ENCODE assay signal across 9 cellular contexts in the genomic region with DNA sequence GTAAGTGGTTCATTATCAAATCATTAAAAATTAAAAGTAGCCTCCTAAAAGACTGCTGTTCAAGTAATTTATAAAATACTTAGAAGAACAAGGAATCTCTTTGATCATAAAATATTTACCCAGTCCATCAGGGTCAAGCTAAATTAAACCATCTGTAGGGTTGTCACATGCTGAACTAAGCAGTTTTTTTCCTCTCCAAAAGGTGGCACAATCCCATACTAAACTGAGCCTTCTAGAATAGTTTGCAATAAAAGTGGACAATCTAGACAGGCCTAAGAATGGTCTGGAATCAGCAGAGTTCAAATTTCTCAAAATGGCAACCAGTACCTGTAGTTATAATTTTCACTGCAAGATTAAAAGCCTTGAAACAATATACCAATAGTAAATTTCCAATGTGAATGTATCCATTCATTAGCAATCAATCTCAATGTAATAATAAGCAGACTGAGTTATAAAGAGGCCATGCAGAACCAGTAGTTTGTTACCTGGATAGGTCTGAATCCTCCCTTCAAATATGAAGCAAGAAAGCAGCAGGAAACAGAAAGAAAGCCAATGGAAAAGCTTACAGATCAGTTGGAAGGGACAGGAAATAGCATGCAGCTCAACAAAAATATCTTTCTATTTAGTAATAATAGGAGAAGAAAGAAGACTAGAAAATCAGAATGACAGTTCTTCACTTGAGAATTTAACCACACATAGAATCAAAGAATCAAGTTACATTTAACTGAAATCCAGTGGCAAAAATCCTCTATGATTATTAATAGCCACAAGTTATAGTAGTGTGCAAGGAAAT.
DNase-seq lines count a peak whose midpoint lies in the region; ATAC-seq and TF ChIP-seq lines count a peak whose summit lies in the region.
"Had no signal": no experiment of that assay in that cellular context is flagged by ENCODE, and none has a peak within 500 bp of the region (broad histone marks: within the 10 kb centered on the region; RNA-seq: fewer than 3 reads in every experiment).

No MANE protein-coding gene starts in this region.

- no peak overlapping the region for H3K9ac ChIP-seq in IMR-90 (ENCODE audit: low read depth, low read length)

- H2BK120ac ChIP-seq in IMR-90 (ENCODE audit: low read depth, low read length), result peak overlapping the region; percentile 6; the same call in 1 of the 2 replicates

- peak; percentile 50 for TF ChIP-seq CTCF in BE2C (IDR thresholded peaks at IDR 0.05; ENCODE audit: low read depth, low read length)
- peak; percentile 32 for TF ChIP-seq CTCF in IMR-90 (conservative IDR thresholded peaks at IDR 0.05; ENCODE audit: low read depth, low read length)
- TF ChIP-seq CTCF in cardiac fibroblast (IDR thresholded peaks at IDR 0.05; ENCODE audit: low read depth, low read length), result peak; percentile 31
- no peak for TF ChIP-seq CTCF in omental fat pad (IDR thresholded peaks at IDR 0.05)

- H3K4me3 ChIP-seq in BE2C (ENCODE audit: low read depth, low read length) (no peak overlapping the region), IMR-90 (ENCODE audit: insufficient read depth, low read depth, low read length) (no peak overlapping the region), cardiac fibroblast (replicated peaks in 1 of 2; ENCODE audit: low read depth in 2 of 2, low read length in 2 of 2) (no peak overlapping the region), H7 (ENCODE audit: insufficient read depth, low read depth, low read length) (no peak overlapping the region)
- H3K4me3 ChIP-seq in naive thymus-derived CD4-positive, alpha-beta T cell (ENCODE audit: low read length), result no peak overlapping the region
- H3K4me3 ChIP-seq: SJSA1 had no signal

- H3K4me1 Mint-ChIP-seq in naive thymus-derived CD4-positive, alpha-beta T cell, result peaks cover 0 to 4% (median 0%) of the 10 kb centered on the region in 7 donors

- dilution Hi-C loops in IMR-90 (cut with HindIII; ENCODE audit: low sequenced_read_pairs, unreplicated experiment), result no loop called here

- no peaks in the 10 kb centered on the region for H3K36me3 ChIP-seq in BE2C
- H3K36me3 ChIP-seq in IMR-90 (ENCODE audit: control insufficient read depth, insufficient read depth, low read length), result no peaks in the 10 kb centered on the region
- H3K36me3 ChIP-seq in naive thymus-derived CD4-positive, alpha-beta T cell (ENCODE audit: control insufficient read depth in 2 of 3, insufficient read depth in 3 of 3, low read length in 3 of 3), result peaks cover 0 to 3% (median 0%) of the 10 kb centered on the region in 3 experiments
- H3K36me3 ChIP-seq in H7 (replicated peaks; ENCODE audit: control insufficient read depth, insufficient read depth, low read length), result no peaks in the 10 kb centered on the region
- H3K36me3 ChIP-seq: SJSA1 had no signal

- CTCF ChIA-PET in IMR-90 (lab: Yijun Ruan, JAX), result interaction anchor here (1.6 kb wide), 1 partner anchor 213 kb away, joined by 3 read pairs; no protein-coding TSS in a partner anchor
- CTCF ChIA-PET in naive thymus-derived CD4-positive, alpha-beta T cell (lab: Charles Lee), result interaction anchor here (0.8 to 1.3 kb wide), 2 partner anchors 18 to 219 kb away, joined by 4 to 5 read pairs; no protein-coding TSS in a partner anchor

- POLR2A ChIA-PET in IMR-90 (lab: Charles Lee; ENCODE audit: unreplicated experiment), result no interaction called here
- POLR2A ChIA-PET in naive thymus-derived CD4-positive, alpha-beta T cell (lab: Charles Lee), result no interaction called here

- H4K20me1 ChIP-seq in IMR-90 (ENCODE audit: insufficient read depth, low read length), result peaks cover 20% of the 10 kb centered on the region; the same call in 1 of the 2 replicates

- in situ Hi-C loops in IMR-90 (cut with MboI; ENCODE audit: low sequenced_read_pairs), result loop anchor here (10.0 kb wide), 1 partner anchor 213 kb away; no protein-coding TSS in a partner anchor

- no peak overlapping the region for H3K4ac ChIP-seq in IMR-90 (ENCODE audit: low read depth, low read length)

- H3K14ac ChIP-seq in IMR-90 (replicated peaks; ENCODE audit: low read depth, low read length), result peak overlapping the region; percentile 43; the same call in 1 of the 2 replicates

- H2AFZ ChIP-seq in IMR-90 (replicated peaks; ENCODE audit: low read length, poor library complexity), result no peak overlapping the region

- H3K4me2 ChIP-seq in IMR-90 (ENCODE audit: low read depth, low read length), result no peak overlapping the region; the same call in 1 of the 2 replicates

- no peak for TF ChIP-seq RAD21 in IMR-90 (IDR thresholded peaks at IDR 0.05; ENCODE audit: low read length)

- H4K5ac ChIP-seq in IMR-90 (ENCODE audit: low read depth, low read length), result no peak overlapping the region

- TF ChIP-seq POLR2A in IMR-90 (IDR thresholded peaks at IDR 0.05; ENCODE audit: low read depth, low read length), result no peak

- no peak for DNase-seq in BE2C
- peak; percentile 26 for DNase-seq in IMR-90
- DNase-seq in cardiac fibroblast (ENCODE audit: low read depth in 2 of 2), result peak; percentile 55 to 61
- DNase-seq in lung microvascular endothelial cell (ENCODE audit: low read depth in 2 of 2), result peak; percentile 40 to 58
- no peak for DNase-seq in NCI-H1694 treated with DMSO at 0.1 percent for 48 hours (lab: John Stamatoyannopoulos, UW)
- DNase-seq in naive thymus-derived CD4-positive, alpha-beta T cell, result no peak
- DNase-seq in H7, result no peak
- no peak for DNase-seq in omental fat pad (ENCODE audit: low spot score)

- peaks cover 2% of the 10 kb centered on the region; the same call in 1 of the 2 replicates for H3K4me1 ChIP-seq in BE2C
- H3K4me1 ChIP-seq in IMR-90 (ENCODE audit: control insufficient read depth, insufficient read depth, low read length), result peaks cover 8% of the 10 kb centered on the region
- no peaks in the 10 kb centered on the region for H3K4me1 ChIP-seq in naive thymus-derived CD4-positive, alpha-beta T cell (ENCODE audit: control insufficient read depth in 2 of 2, insufficient read depth in 2 of 2, low read length in 2 of 2)

- H2BK5ac ChIP-seq in IMR-90 (ENCODE audit: low read depth, low read length, poor library complexity, severe bottlenecking), result peak overlapping the region; percentile 29

- H3K56ac ChIP-seq in IMR-90 (ENCODE audit: extremely low read depth, insufficient read depth, low read length), result no peak overlapping the region

- H3K18ac ChIP-seq in IMR-90 (ENCODE audit: low read depth, low read length), result no peak overlapping the region

- peaks cover 11 to 51% of the 10 kb centered on the region in 2 experiments for H3K79me1 ChIP-seq in IMR-90 (ENCODE audit: low read depth in 1 of 2, low read length in 2 of 2)

- intact Hi-C loops in IMR-90 (cut with micrococcal nuclease), result loop anchor here (5.0 kb wide), 1 partner anchor 215 kb away; no protein-coding TSS in a partner anchor
- intact Hi-C loops in naive thymus-derived CD4-positive, alpha-beta T cell (cut with micrococcal nuclease), result loop anchor here (1.0 kb wide), 1 partner anchor 213 kb away; no protein-coding TSS in a partner anchor

- BruUV-seq in IMR-90 (replicated peaks; lab: Mats Ljungman, UMichigan), result no TSS peak

- H3K9me3 Mint-ChIP-seq in naive thymus-derived CD4-positive, alpha-beta T cell, result no peaks in the 10 kb centered on the region

- H3K23ac ChIP-seq in IMR-90 (ENCODE audit: low read depth, low read length), result no peak overlapping the region

- H2BK20ac ChIP-seq in IMR-90 (ENCODE audit: low read depth, low read length), result peak overlapping the region; percentile 27; the same call in 1 of the 2 replicates

- H3K27me3 ChIP-seq in BE2C, result no peaks in the 10 kb centered on the region
- H3K27me3 ChIP-seq in IMR-90 (ENCODE audit: control insufficient read depth, insufficient read depth, low read length), result no peaks in the 10 kb centered on the region
- H3K27me3 ChIP-seq in naive thymus-derived CD4-positive, alpha-beta T cell (ENCODE audit: control insufficient read depth in 2 of 2, insufficient read depth in 2 of 2, low read length in 2 of 2), result no peaks in the 10 kb centered on the region
- H3K27me3 ChIP-seq in H7 (ENCODE audit: control insufficient read depth, insufficient read depth, low read length), result no peaks in the 10 kb centered on the region
- H3K27me3 ChIP-seq: SJSA1 had no signal

- H2BK15ac ChIP-seq in IMR-90 (ENCODE audit: low read depth, low read length), result no peak overlapping the region

- no peak overlapping the region for H3K4me3 Mint-ChIP-seq in naive thymus-derived CD4-positive, alpha-beta T cell

- peaks cover 8% of the 10 kb centered on the region for H3K9me1 ChIP-seq in IMR-90 (ENCODE audit: insufficient read depth, low read length)

- H4K8ac ChIP-seq in IMR-90 (ENCODE audit: low read depth in 2 of 2, low read length in 2 of 2), result 0 out of 4 replicates have a peak overlapping the region, but pooled peaks of 1 of the 2 experiments have one; percentile 13

- peak; percentile 45; the same call in 1 of the 2 replicates for ATAC-seq in IMR-90 (ENCODE audit: low read depth)
- no peak for ATAC-seq in naive thymus-derived CD4-positive, alpha-beta T cell
- no peak for ATAC-seq in omental fat pad (ENCODE audit: low FRiP score)

- H3K27me3 Mint-ChIP-seq in naive thymus-derived CD4-positive, alpha-beta T cell, result no peaks in the 10 kb centered on the region

- H3K27ac Mint-ChIP-seq in naive thymus-derived CD4-positive, alpha-beta T cell, result peak overlapping the region in 1 of 9 donors; percentile 29

- H3K9me3 ChIP-seq in BE2C (no peaks in the 10 kb centered on the region), IMR-90 (ENCODE audit: control insufficient read depth, insufficient read depth, low read length) (no peaks in the 10 kb centered on the region)
- no peaks in the 10 kb centered on the region for H3K9me3 ChIP-seq in naive thymus-derived CD4-positive, alpha-beta T cell (ENCODE audit: control insufficient read depth in 2 of 3, low read length in 3 of 3)
- H3K9me3 ChIP-seq: SJSA1 had no signal

- no peak overlapping the region for H4K91ac ChIP-seq in IMR-90 (ENCODE audit: insufficient read depth, low read depth, low read length)

- H2AK9ac ChIP-seq in IMR-90 (replicated peaks; ENCODE audit: low read depth, low read length, poor library complexity), result no peak overlapping the region

- no peak overlapping the region for H2AK5ac ChIP-seq in IMR-90 (ENCODE audit: low read depth, low read length)

- no peak overlapping the region for H3K27ac ChIP-seq in IMR-90 (ENCODE audit: insufficient read depth, low read length)
- H3K27ac ChIP-seq in naive thymus-derived CD4-positive, alpha-beta T cell (ENCODE audit: low read depth, low read length), result no peak overlapping the region
- H3K27ac ChIP-seq: SJSA1 had no signal

- peaks cover 0 to 16% (median 0%) of the 10 kb centered on the region in 5 donors for H3K36me3 Mint-ChIP-seq in naive thymus-derived CD4-positive, alpha-beta T cell

TF ChIP-seq in IMR-90, 13 proteins besides CTCF, POLR2A, EP300 and RAD21:
- TF ChIP-seq CEBPB (IDR thresholded peaks at IDR 0.05; ENCODE audit: low read depth, low read length) (no peak), RFX5 (IDR thresholded peaks at IDR 0.05; ENCODE audit: low read depth, low read length) (no peak), MAZ (IDR thresholded peaks at IDR 0.05; ENCODE audit: borderline replicate concordance, low read depth, low read length) (no peak), CHD1 (IDR thresholded peaks at IDR 0.05; ENCODE audit: low read depth, low read length) (no peak), MAFK (IDR thresholded peaks at IDR 0.05; ENCODE audit: low read depth, low read length) (peak; percentile 72)
TF ChIP-seq in IMR-90: peak in this region for 1.

Comparison
In these comparisons a context has a peak if more than half of its experiments do, and no peak if none do; other contexts are left out.
1. DNase-seq: peak in IMR-90 (single experiment), cardiac fibroblast (2 of 2) and lung microvascular endothelial cell (2 of 2); none in BE2C (single experiment), NCI-H1694 treated with DMSO at 0.1 percent for 48 hours (single experiment), naive thymus-derived CD4-positive, alpha-beta T cell (0 of 9), H7 (single experiment) and omental fat pad (single experiment).
2. CTCF ChIP-seq: peak in BE2C (single experiment), IMR-90 (single experiment) and cardiac fibroblast (single experiment); none in omental fat pad (0 of 3).